8 cellular contexts compared by ENCODE assay signal in the genomic region with DNA sequence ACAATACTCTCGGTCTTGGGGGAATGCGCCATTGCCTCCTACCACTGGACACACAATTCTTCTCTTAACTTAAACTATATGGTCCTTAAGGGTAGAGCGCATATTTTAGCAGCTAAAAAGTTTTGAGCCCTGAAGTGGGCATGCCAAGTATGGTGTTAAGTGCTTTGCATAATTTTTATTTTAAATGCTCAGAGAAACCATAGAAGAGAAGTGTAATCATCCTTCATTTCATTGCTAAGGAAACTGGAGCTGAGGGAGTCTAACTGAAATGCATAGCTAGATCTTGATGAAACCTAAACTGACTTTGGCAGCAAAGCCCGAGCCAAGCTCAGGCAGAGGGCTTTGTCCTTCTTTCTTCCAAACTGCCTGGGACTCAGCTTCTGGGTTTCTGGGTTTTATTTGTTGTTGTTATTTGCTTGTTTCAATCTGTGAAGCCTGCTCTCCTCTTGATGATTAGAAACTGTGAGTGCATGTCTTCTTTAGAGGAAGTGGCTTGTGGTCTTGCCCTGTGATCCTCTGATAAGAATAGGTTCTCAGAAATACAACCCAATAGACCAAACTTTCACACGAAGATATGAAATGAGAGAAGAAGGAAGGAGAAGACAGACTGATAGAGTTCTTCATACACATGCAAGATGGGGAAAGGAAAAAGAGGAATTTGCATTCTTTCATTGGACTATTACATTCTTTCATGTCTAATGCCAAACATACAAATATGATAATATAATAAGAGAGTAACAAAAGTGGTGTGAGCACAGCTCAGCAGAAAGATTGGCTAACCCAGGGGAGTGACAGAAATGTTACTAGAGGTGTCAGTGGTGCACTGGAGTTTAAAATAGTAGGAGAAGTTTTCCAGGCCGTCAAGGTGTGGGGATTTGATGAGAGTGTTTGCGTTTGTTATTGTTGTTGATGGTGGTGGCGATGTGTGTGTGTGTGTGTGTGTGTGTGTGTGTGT. TPM values are rescaled to one million over a fixed set of nuclear protein-coding genes. Genes with fewer than 3 reads are reported as not detected.
DNase-seq lines count a peak whose midpoint lies in the region; ATAC-seq and FAIRE-seq lines count a peak whose summit lies in the region.

No MANE protein-coding gene starts in this region.

- intact Hi-C loops in CD4-positive, alpha-beta memory T cell (cut with micrococcal nuclease) = loop anchor here (1.0 kb wide), 3 partner anchors 8 to 32 kb away; a partner anchor contains a TSS
- intact Hi-C loops in activated CD4-positive, alpha-beta memory T cell treated with anti-CD3 and anti-CD28 coated beads for 36 hours (cut with micrococcal nuclease) = loop anchor here (1.0 to 10.0 kb wide), 6 partner anchors 8 to 1765 kb away; a partner anchor contains a TSS

- H3K27me3 Mint-ChIP-seq in CD4-positive, alpha-beta memory T cell = no peaks in the 10 kb centered on the region
- H3K27me3 Mint-ChIP-seq in activated CD4-positive, alpha-beta memory T cell treated with anti-CD3 and anti-CD28 coated beads for 36 hours = no peaks in the 10 kb centered on the region

- ATAC-seq in GM19395 (IDR thresholded peaks at IDR 0.05; ENCODE audit: unreplicated experiment) (peak; percentile 99), HG03342 (IDR thresholded peaks at IDR 0.05; ENCODE audit: unreplicated experiment) (peak; percentile 99)

- H3K4me1 ChIP-seq in CD4-positive, alpha-beta memory T cell (ENCODE audit: insufficient read depth, low read length) = peaks cover 86% of the 10 kb centered on the region

- peak overlapping the region; percentile 63 to 88 (median 78) for H3K4me3 Mint-ChIP-seq in CD4-positive, alpha-beta memory T cell
- H3K4me3 Mint-ChIP-seq in activated CD4-positive, alpha-beta memory T cell treated with anti-CD3 and anti-CD28 coated beads for 36 hours = peak overlapping the region; percentile 23

- peaks cover 0 to 3% (median 0%) of the 10 kb centered on the region in 8 donors for H3K9me3 Mint-ChIP-seq in CD4-positive, alpha-beta memory T cell
- no peaks in the 10 kb centered on the region for H3K9me3 Mint-ChIP-seq in activated CD4-positive, alpha-beta memory T cell treated with anti-CD3 and anti-CD28 coated beads for 36 hours

- DNase-seq in CD4-positive, alpha-beta memory T cell = peak; percentile 73 to 81 (median 75)
- DNase-seq in activated CD4-positive, alpha-beta memory T cell treated with anti-CD3 and anti-CD28 coated beads for 36 hours = peak; percentile 48
- no peak for DNase-seq in D341Med (ENCODE audit: low spot score)
- no peak for DNase-seq in kidney glomerular epithelial cell (lab: John Stamatoyannopoulos, UW)
- DNase-seq in HTR-8/SVneo (ENCODE audit: insufficient read length, low spot score) = no peak
- no peak for DNase-seq in GDM1 (lab: John Stamatoyannopoulos, UW)

- no peaks in the 10 kb centered on the region for H3K9me3 ChIP-seq in CD4-positive, alpha-beta memory T cell (ENCODE audit: control insufficient read depth in 1 of 2, low read length in 2 of 2)

- H3K4me1 Mint-ChIP-seq in CD4-positive, alpha-beta memory T cell = peaks cover 72 to 91% (median 78%) of the 10 kb centered on the region in 4 donors
- H3K4me1 Mint-ChIP-seq in activated CD4-positive, alpha-beta memory T cell treated with anti-CD3 and anti-CD28 coated beads for 36 hours (ENCODE audit: low read depth) = peaks cover 84% of the 10 kb centered on the region

- peak overlapping the region in 1 of 2 donors; percentile 40 for H3K4me3 ChIP-seq in CD4-positive, alpha-beta memory T cell (ENCODE audit: low read length in 2 of 2)

- no peaks in the 10 kb centered on the region for H3K36me3 ChIP-seq in CD4-positive, alpha-beta memory T cell (ENCODE audit: insufficient read depth, low read length)

- peak overlapping the region; percentile 4 for H3K27ac ChIP-seq in CD4-positive, alpha-beta memory T cell (ENCODE audit: low read depth, low read length)

- H3K36me3 Mint-ChIP-seq in CD4-positive, alpha-beta memory T cell = no peaks in the 10 kb centered on the region
- H3K36me3 Mint-ChIP-seq in activated CD4-positive, alpha-beta memory T cell treated with anti-CD3 and anti-CD28 coated beads for 36 hours = peaks cover 33% of the 10 kb centered on the region

- no peak for FAIRE-seq in HTR-8/SVneo (lab: Jason Lieb, UNC)

- H3K27ac Mint-ChIP-seq in CD4-positive, alpha-beta memory T cell = peak overlapping the region; percentile 76 to 98 (median 93)
- peak overlapping the region; percentile 66 for H3K27ac Mint-ChIP-seq in activated CD4-positive, alpha-beta memory T cell treated with anti-CD3 and anti-CD28 coated beads for 36 hours

- CTCF ChIA-PET in CD4-positive, alpha-beta memory T cell (lab: Charles Lee; ENCODE audit: partially characterized antibody) = interaction anchor here (0.9 to 12.6 kb wide), 10 partner anchors 6 to 135 kb away, joined by 3 to 183 read pairs (median 6); a partner anchor contains a TSS
- CTCF ChIA-PET in activated CD4-positive, alpha-beta memory T cell treated with anti-CD3 and anti-CD28 coated beads for 36 hours (lab: Charles Lee) = interaction anchor here (1.0 to 6.0 kb wide), 4 partner anchors 8 to 44 kb away, joined by 3 to 46 read pairs (median 10); a partner anchor contains a TSS

- POLR2A ChIA-PET in CD4-positive, alpha-beta memory T cell (lab: Charles Lee; ENCODE audit: partially characterized antibody) = interaction anchor here (0.7 to 6.6 kb wide), 9 partner anchors 10 to 148 kb away, joined by 3 to 54 read pairs (median 3); a partner anchor contains a TSS
- POLR2A ChIA-PET in activated CD4-positive, alpha-beta memory T cell treated with anti-CD3 and anti-CD28 coated beads for 36 hours (lab: Charles Lee) = interaction anchor here (1.1 to 1.5 kb wide), 2 partner anchors 32 to 37 kb away, joined by 3 read pairs; a partner anchor contains a TSS

- no peaks in the 10 kb centered on the region for H3K27me3 ChIP-seq in CD4-positive, alpha-beta memory T cell (ENCODE audit: insufficient read depth, low read length)

RNA-seq across cellular contexts. Expression of a gene that starts 7.5 kb away (rescaled TPM):
- total RNA-seq in CD4-positive, alpha-beta memory T cell = 10 to 100 TPM; 34.3 to 41.1 TPM
- polyA plus RNA-seq in CD4-positive, alpha-beta memory T cell = 10 to 100 TPM in 1 of 2 donors, 1 to 10 TPM in 1; 3.9 to 13.3 TPM
- total RNA-seq in activated CD4-positive, alpha-beta memory T cell treated with anti-CD3 and anti-CD28 coated beads for 36 hours = 10 to 100 TPM; 21.4 to 22.7 TPM

RNA-seq across cellular contexts. Expression of a gene that starts 32.1 kb away (rescaled TPM):
- 1 to 10 TPM; 3.8 to 4.9 TPM for total RNA-seq in CD4-positive, alpha-beta memory T cell
- polyA plus RNA-seq in CD4-positive, alpha-beta memory T cell = 10 to 100 TPM in 1 of 2 donors, 1 to 10 TPM in 1; 5.1 to 10.4 TPM
- 1 to 10 TPM; 7.9 to 8.6 TPM for total RNA-seq in activated CD4-positive, alpha-beta memory T cell treated with anti-CD3 and anti-CD28 coated beads for 36 hours

RNA-seq across cellular contexts. Expression of a gene that starts 44.0 kb away (rescaled TPM):
- total RNA-seq in CD4-positive, alpha-beta memory T cell = 1 to 10 TPM; 3.5 to 4.1 TPM
- polyA plus RNA-seq in CD4-positive, alpha-beta memory T cell = 1 to 10 TPM; 6.3 to 9.7 TPM
- 1 to 10 TPM; 6.6 to 6.8 TPM for total RNA-seq in activated CD4-positive, alpha-beta memory T cell treated with anti-CD3 and anti-CD28 coated beads for 36 hours

Comparison
In these comparisons a context has a peak if more than half of its experiments do, and no peak if none do; other contexts are left out.
1. DNase-seq: peak in CD4-positive, alpha-beta memory T cell (5 of 5) and activated CD4-positive, alpha-beta memory T cell treated with anti-CD3 and anti-CD28 coated beads for 36 hours (single experiment); none in D341Med (single experiment), kidney glomerular epithelial cell (single experiment), HTR-8/SVneo (single experiment) and GDM1 (single experiment).